8 cellular contexts compared by ENCODE assay signal in genomic region chr5:134184155-134185135, GRCh38. TPM values are rescaled to one million over a fixed set of nuclear protein-coding genes. Genes with fewer than 3 reads are reported as not detected.
DNase-seq lines count a peak whose midpoint lies in the region; TF ChIP-seq lines count a peak whose summit lies in the region.

No MANE protein-coding gene starts in this region.

- in situ Hi-C loops in SK-MEL-5 (cut with HindIII; ENCODE audit: low pct_unique_long_range_greater_than_20kb, low sequenced_read_pairs), result no loop called here

- no peaks in the 10 kb centered on the region for H3K36me3 ChIP-seq in vagina

- H3K4me1 Mint-ChIP-seq in progenitor cell of endocrine pancreas (ENCODE audit: low read depth), result no peaks in the 10 kb centered on the region

- no peak for TF ChIP-seq POLR2A in vagina (IDR thresholded peaks at IDR 0.05)

- H3K4me3 Mint-ChIP-seq in progenitor cell of endocrine pancreas (ENCODE audit: low read depth), result no peak overlapping the region

- DNase-seq in Ammon's horn (ENCODE audit: low spot score) (peak; percentile 82), GM19240 (ENCODE audit: insufficient read length, low spot score) (peak; percentile 51), HT-29 (ENCODE audit: low spot score) (peak; percentile 92), SK-MEL-5 (ENCODE audit: low read depth, low spot score) (peak; percentile 79), head of caudate nucleus (peak; percentile 37 to 89 (median 76)), progenitor cell of endocrine pancreas (ENCODE audit: low spot score, unreplicated experiment) (peak; percentile 66), vagina (ENCODE audit: extremely low spot score in 2 of 2) (no peak)
- peak; percentile 39 to 56 (median 48) for DNase-seq in activated naive CD4-positive, alpha-beta T cell (lab: John Stamatoyannopoulos, UW)

- H3K9me3 Mint-ChIP-seq in progenitor cell of endocrine pancreas (ENCODE audit: low read depth), result no peaks in the 10 kb centered on the region

- no peak overlapping the region for H3K27ac ChIP-seq in vagina

- no peak overlapping the region for H3K4me3 ChIP-seq in vagina

- no peaks in the 10 kb centered on the region for H3K4me1 ChIP-seq in vagina

- TF ChIP-seq CTCF in progenitor cell of endocrine pancreas (IDR thresholded peaks at IDR 0.05; ENCODE audit: unreplicated experiment) (peak; percentile 84), vagina (IDR thresholded peaks at IDR 0.05) (peak; percentile 57 to 92 (median 89))

- no peaks in the 10 kb centered on the region for H3K27me3 Mint-ChIP-seq in progenitor cell of endocrine pancreas

- H3K27me3 ChIP-seq in vagina, result no peaks in the 10 kb centered on the region

- no peaks in the 10 kb centered on the region for H3K36me3 Mint-ChIP-seq in progenitor cell of endocrine pancreas (ENCODE audit: insufficient read depth)

- no peak overlapping the region for H3K27ac Mint-ChIP-seq in progenitor cell of endocrine pancreas

- H3K9me3 ChIP-seq in vagina, result no peaks in the 10 kb centered on the region

- intact Hi-C loops in head of caudate nucleus (cut with DNase I) (loop anchor here (5.0 to 10.0 kb wide), 2 partner anchors 103 to 390 kb away; no protein-coding TSS in a partner anchor), vagina (cut with DNase I) (loop anchor here (5.0 to 10.0 kb wide), 2 partner anchors 103 to 400 kb away; no protein-coding TSS in a partner anchor)

RNA-seq across cellular contexts. Expression of gene SKP1, which starts 7.7 kb away (rescaled TPM):
- 82.2 and 87.7 TPM in 2 replicates for total RNA-seq in HT-29 (2014; rRNA removed; shearing (Covaris generic))
- 311 and 315 TPM in 2 replicates for total RNA-seq in SK-MEL-5 (2014; rRNA removed; shearing (Covaris generic))
- polyA plus RNA-seq in SK-MEL-5 (2015; cell fraction: cytosol; rRNA removed), result 534 and 551 TPM in 2 replicates
- 203 and 244 TPM in 2 replicates for polyA plus RNA-seq in SK-MEL-5 (2015; cell fraction: nucleus; rRNA removed)
- total RNA-seq in progenitor cell of endocrine pancreas (339 and 358 TPM in 2 replicates), vagina (147 TPM)

RNA-seq across cellular contexts. Expression of gene PPP2CA, which starts 41.4 kb away (rescaled TPM):
- total RNA-seq in HT-29 (2014; rRNA removed; shearing (Covaris generic)), result 212 and 215 TPM in 2 replicates
- 123 and 144 TPM in 2 replicates for total RNA-seq in SK-MEL-5 (2014; rRNA removed; shearing (Covaris generic))
- polyA plus RNA-seq in SK-MEL-5 (2015; cell fraction: cytosol; rRNA removed), result 193 and 200 TPM in 2 replicates
- polyA plus RNA-seq in SK-MEL-5 (2015; cell fraction: nucleus; rRNA removed), result 44.1 and 52.3 TPM in 2 replicates
- total RNA-seq in progenitor cell of endocrine pancreas (157 and 164 TPM in 2 replicates), vagina (56.2 TPM)

Comparison
In these comparisons a context has a peak if more than half of its experiments do, and no peak if none do; other contexts are left out.
1. DNase-seq: peak in Ammon's horn (single experiment), GM19240 (single experiment), HT-29 (single experiment), SK-MEL-5 (single experiment), activated naive CD4-positive, alpha-beta T cell (4 of 4), head of caudate nucleus (42 of 42) and progenitor cell of endocrine pancreas (single experiment); none in vagina (0 of 2).